Comparison of ENCODE assay signal across 20 cellular contexts in the genomic region with DNA sequence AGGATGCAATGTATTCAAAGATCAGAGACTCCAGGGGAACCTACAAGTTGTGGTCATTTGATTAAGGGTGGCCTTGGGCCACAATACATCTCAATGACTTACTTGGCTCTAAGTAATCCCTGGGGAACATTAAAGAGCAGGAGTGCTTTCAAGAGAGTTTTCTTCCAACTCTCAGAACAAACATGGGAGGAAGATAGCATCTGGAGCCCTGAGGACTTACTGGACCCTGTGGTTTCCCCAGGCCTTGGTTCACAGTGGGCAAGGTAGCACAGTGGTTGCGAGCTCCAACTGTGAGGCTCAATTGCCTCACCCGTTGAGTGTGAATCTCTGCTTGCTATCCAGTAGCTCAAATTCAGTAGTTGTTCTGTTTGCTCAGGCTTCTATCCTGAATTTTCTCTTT. TPM values are rescaled to one million over a fixed set of nuclear protein-coding genes. Genes with fewer than 3 reads are reported as not detected.
"Had no signal": no experiment of that assay in that cellular context is flagged by ENCODE, and none has a peak within 500 bp of the region (broad histone marks: within the 10 kb centered on the region; RNA-seq: fewer than 3 reads in every experiment).

No MANE protein-coding gene starts in this region.

- H3K9me3 ChIP-seq: SK-N-SH had no signal

- H3K9ac ChIP-seq: KMS-11, SK-N-SH had no signal

- H3K27ac ChIP-seq: KMS-11 had no signal

- DNase-seq: Kasumi-1, MM.1S, NCI-H1092 treated with DMSO at 0.1 percent for 48 hours, NCI-H1436, NCI-H187, NCI-H2029, NCI-H2081 treated with DMSO at 0.1 percent for 48 hours, NCI-H2227 treated with DMSO at 0.1 percent for 48 hours, NCI-H524, NCI-H526 treated with DMSO at 0.1 percent for 48 hours, NCI-H774, Right ventricle myocardium superior, RPMI8226, SK-N-SH, SW 1271, T-cell had no signal

- H3K4me2 ChIP-seq: KMS-11, SK-N-SH had no signal

- H3K4me3 ChIP-seq: K562 had no signal

- ATAC-seq: K562, T-cell had no signal

RNA-seq across cellular contexts. Expression of a gene that starts 32.4 kb away (rescaled TPM):
- total RNA-seq: M059J had no signal
- polyA plus RNA-seq: IgD-negative memory B cell had no signal
